ENCODE assay signal across 1 cellular context in the genomic region with DNA sequence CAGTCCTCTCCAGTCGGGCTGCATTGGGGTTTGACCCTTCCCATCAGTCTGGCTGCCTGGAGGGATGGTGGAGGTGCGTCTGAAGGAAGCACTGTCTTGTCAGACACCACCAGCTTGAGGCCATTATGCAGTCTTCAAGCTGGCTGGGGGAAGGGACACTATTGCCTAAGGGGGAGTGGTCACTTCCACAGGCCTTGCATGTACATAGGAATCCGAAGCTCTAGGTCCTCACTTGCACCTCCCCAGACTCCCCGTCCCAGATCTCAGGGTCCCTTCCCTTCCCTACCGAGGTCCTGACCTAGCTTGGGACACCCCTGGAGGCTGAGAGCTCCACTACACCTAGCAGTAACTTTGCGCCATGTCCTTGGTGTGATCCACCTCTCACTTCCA.
TF ChIP-seq lines count a peak whose summit lies in the region.

No MANE protein-coding gene starts in this region.

TF ChIP-seq in GM23338, 12 proteins besides CTCF, POLR2A, EP300 and RAD21 (continued from another document):
- TF ChIP-seq, protein P1, sequence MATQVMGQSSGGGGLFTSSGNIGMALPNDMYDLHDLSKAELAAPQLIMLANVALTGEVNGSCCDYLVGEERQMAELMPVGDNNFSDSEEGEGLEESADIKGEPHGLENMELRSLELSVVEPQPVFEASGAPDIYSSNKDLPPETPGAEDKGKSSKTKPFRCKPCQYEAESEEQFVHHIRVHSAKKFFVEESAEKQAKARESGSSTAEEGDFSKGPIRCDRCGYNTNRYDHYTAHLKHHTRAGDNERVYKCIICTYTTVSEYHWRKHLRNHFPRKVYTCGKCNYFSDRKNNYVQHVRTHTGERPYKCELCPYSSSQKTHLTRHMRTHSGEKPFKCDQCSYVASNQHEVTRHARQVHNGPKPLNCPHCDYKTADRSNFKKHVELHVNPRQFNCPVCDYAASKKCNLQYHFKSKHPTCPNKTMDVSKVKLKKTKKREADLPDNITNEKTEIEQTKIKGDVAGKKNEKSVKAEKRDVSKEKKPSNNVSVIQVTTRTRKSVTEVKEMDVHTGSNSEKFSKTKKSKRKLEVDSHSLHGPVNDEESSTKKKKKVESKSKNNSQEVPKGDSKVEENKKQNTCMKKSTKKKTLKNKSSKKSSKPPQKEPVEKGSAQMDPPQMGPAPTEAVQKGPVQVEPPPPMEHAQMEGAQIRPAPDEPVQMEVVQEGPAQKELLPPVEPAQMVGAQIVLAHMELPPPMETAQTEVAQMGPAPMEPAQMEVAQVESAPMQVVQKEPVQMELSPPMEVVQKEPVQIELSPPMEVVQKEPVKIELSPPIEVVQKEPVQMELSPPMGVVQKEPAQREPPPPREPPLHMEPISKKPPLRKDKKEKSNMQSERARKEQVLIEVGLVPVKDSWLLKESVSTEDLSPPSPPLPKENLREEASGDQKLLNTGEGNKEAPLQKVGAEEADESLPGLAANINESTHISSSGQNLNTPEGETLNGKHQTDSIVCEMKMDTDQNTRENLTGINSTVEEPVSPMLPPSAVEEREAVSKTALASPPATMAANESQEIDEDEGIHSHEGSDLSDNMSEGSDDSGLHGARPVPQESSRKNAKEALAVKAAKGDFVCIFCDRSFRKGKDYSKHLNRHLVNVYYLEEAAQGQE (IDR thresholded peaks at IDR 0.05; ENCODE audit: unreplicated experiment): no peak
- TF ChIP-seq POLR2AphosphoS5 (IDR thresholded peaks at IDR 0.05; ENCODE audit: low read depth) (no peak), ZNF114 (CRISPR knock-in tag; IDR thresholded peaks at IDR 0.05) (no peak), CREB1 (CRISPR knock-in tag; IDR thresholded peaks at IDR 0.05; ENCODE audit: low read depth) (no peak), NANOG (IDR thresholded peaks at IDR 0.05; ENCODE audit: borderline replicate concordance) (no peak), STAT1 (IDR thresholded peaks at IDR 0.05; ENCODE audit: unreplicated experiment) (no peak)
